In genomic region chr9:130965680-130966079, GRCh38 we compare ENCODE assay signal across 31 cellular contexts. TPM values are rescaled to one million over a fixed set of nuclear protein-coding genes. Genes with fewer than 3 reads are reported as not detected.
"Had no signal": no experiment of that assay in that cellular context is flagged by ENCODE, and none has a peak within 500 bp of the region (broad histone marks: within the 10 kb centered on the region; RNA-seq: fewer than 3 reads in every experiment).

No MANE protein-coding gene starts in this region.

- H3K36me3 ChIP-seq: adrenal gland, colonic mucosa, esophagus squamous epithelium had no signal

- H3K27ac ChIP-seq: adrenal gland, body of pancreas, colonic mucosa, epithelial cell of prostate, esophagus squamous epithelium had no signal

- ATAC-seq: activated CD4-positive, alpha-beta T cell treated with anti-CD3 and anti-CD28 coated beads for 36 hours; activated CD8-positive, alpha-beta memory T cell treated with anti-CD3 and anti-CD28 coated beads, Interleukin-2, amount 10 ng/mL, durations not matched to agents 7 days and 5 days; activated CD8-positive, alpha-beta T cell treated with anti-CD3 and anti-CD28 coated beads, Interleukin-2, amount 10 ng/mL, durations not matched to agents 7 days and 5 days; activated naive CD8-positive, alpha-beta T cell treated with anti-CD3 and anti-CD28 coated beads, Interleukin-2, amount 50 U/mL, for 24 hours; body of pancreas had no signal

- DNase-seq: activated CD4-positive, alpha-beta memory T cell treated with anti-CD3 and anti-CD28 coated beads for 36 hours; activated CD4-positive, alpha-beta T cell treated with anti-CD3 and anti-CD28 coated beads for 36 hours; activated CD4-positive, alpha-beta T cell treated with anti-CD3 and anti-CD28 coated beads, Interleukin-2, amount 10 ng/mL, durations not matched to agents 24 days and 14 days; activated CD4-positive, CD25-positive, alpha-beta regulatory T cell; activated CD4-positive, CD25-positive, alpha-beta regulatory T cell treated with anti-CD3 and anti-CD28 coated beads, Interleukin-2, amount 50 U/mL, for 72 hours; activated CD8-positive, alpha-beta memory T cell treated with anti-CD3 and anti-CD28 coated beads, Interleukin-2, amount 10 ng/mL, durations not matched to agents 7 days and 5 days; activated CD8-positive, alpha-beta memory T cell treated with anti-CD3 and anti-CD28 coated beads, Interleukin-2, amount 50 U/mL, for 4 hours; activated CD8-positive, alpha-beta T cell treated with anti-CD3 and anti-CD28 coated beads, Interleukin-2, amount 10 ng/mL, durations not matched to agents 7 days and 5 days; activated effector memory CD4-positive, alpha-beta T cell treated with anti-CD3 and anti-CD28 coated beads, Interleukin-2, amount 50 U/mL, for 16 hours; activated naive CD4-positive, alpha-beta T cell treated with anti-CD3 and anti-CD28 coated beads for 36 hours; activated naive CD8-positive, alpha-beta T cell treated with anti-CD3 and anti-CD28 coated beads for 36 hours; activated naive CD8-positive, alpha-beta T cell treated with anti-CD3 and anti-CD28 coated beads, Interleukin-2, amount 50 U/mL, for 24 hours; activated T-cell treated with anti-CD3 and anti-CD28 coated beads, Interleukin-2, amount 50 U/mL, for 1 hour; activated T-cell treated with anti-CD3 and anti-CD28 coated beads, Interleukin-2, amount 50 U/mL, for 48 hours; adrenal gland; amygdala; aorta; body of pancreas; central memory CD4-positive, alpha-beta T cell; cerebellar nuclear complex; colonic mucosa; effector CD8-positive, alpha-beta T cell; esophagus squamous epithelium; head of caudate nucleus; T-helper 2 cell had no signal

- H3K4me3 ChIP-seq: adrenal gland, body of pancreas, colonic mucosa, esophagus squamous epithelium had no signal

- H3K27me3 ChIP-seq: adrenal gland, body of pancreas, colonic mucosa had no signal

- H3K9me3 ChIP-seq: adrenal gland, body of pancreas, colonic mucosa, esophagus squamous epithelium had no signal

- H3K4me1 ChIP-seq: adrenal gland, body of pancreas, colonic mucosa had no signal

RNA-seq across cellular contexts. Expression of gene FIBCD1, which starts 26.6 kb away (rescaled TPM):
- total RNA-seq: activated CD4-positive, alpha-beta memory T cell treated with anti-CD3 and anti-CD28 coated beads for 36 hours; activated CD4-positive, alpha-beta T cell treated with anti-CD3 and anti-CD28 coated beads for 36 hours; activated CD4-positive, alpha-beta T cell treated with anti-CD3 and anti-CD28 coated beads, Interleukin-2, amount 10 ng/mL, durations not matched to agents 24 days and 14 days; activated CD8-positive, alpha-beta memory T cell treated with anti-CD3 and anti-CD28 coated beads for 36 hours; activated CD8-positive, alpha-beta memory T cell treated with anti-CD3 and anti-CD28 coated beads, Interleukin-2, amount 10 ng/mL, durations not matched to agents 7 days and 5 days; activated CD8-positive, alpha-beta T cell treated with anti-CD3 and anti-CD28 coated beads, Interleukin-2, amount 10 ng/mL, durations not matched to agents 7 days and 5 days; activated naive CD4-positive, alpha-beta T cell treated with anti-CD3 and anti-CD28 coated beads for 36 hours; activated naive CD8-positive, alpha-beta T cell treated with anti-CD3 and anti-CD28 coated beads for 36 hours; activated T-helper 1 cell treated with anti-CD3 and anti-CD28 coated beads, Interleukin-12 subunit alpha, Interleukin-12 subunit beta, Interleukin-2, Interleukin-4 antibody, amounts not matched to agents 30 ng/mL and 10 ng/mL and 1 ng/mL, durations not matched to agents 14 hours and 24 hours and 36 hours; activated T-helper 2 cell treated with anti-CD3 and anti-CD28 coated beads, Interferon-gamma antibody, Interleukin-2, Interleukin-4, amounts not matched to agents 10 μg/mL and 5 μg/mL and 100 μg/mL, durations not matched to agents 14 hours and 24 hours and 36 hours; aorta; endothelial cell of umbilical vein; esophagus squamous epithelium; T-helper 1 cell treated with Interleukin-12 subunit alpha and Interleukin-12 subunit beta and Interleukin-4 antibody, amounts not matched to agents 30 ng/mL and 1 ng/mL, for 36 hours had no signal

RNA-seq across cellular contexts. Expression of gene LAMC3, which starts 43.3 kb away (rescaled TPM):
- total RNA-seq: activated CD8-positive, alpha-beta T cell treated with anti-CD3 and anti-CD28 coated beads, Interleukin-2, amount 10 ng/mL, durations not matched to agents 7 days and 5 days; activated T-helper 2 cell treated with anti-CD3 and anti-CD28 coated beads, Interferon-gamma antibody, Interleukin-2, Interleukin-4, amounts not matched to agents 10 μg/mL and 5 μg/mL and 100 μg/mL, durations not matched to agents 14 hours and 24 hours and 36 hours had no signal
